Comparison of ENCODE assay signal across 1 cellular context in the genomic region with DNA sequence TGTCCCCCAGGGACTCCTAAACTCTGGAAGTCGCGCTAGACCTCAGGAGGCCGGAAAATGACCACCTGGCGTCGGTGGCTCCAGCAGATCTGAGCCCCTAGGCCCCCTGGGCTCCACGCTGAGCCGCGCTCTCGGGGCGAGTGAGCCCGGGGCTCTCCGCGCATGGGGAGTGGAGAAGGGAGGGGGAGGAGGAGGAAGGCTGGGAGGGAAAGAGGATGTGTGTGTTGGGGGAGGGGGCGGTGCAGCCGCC.
TF ChIP-seq lines count a peak whose summit lies in the region.

No MANE protein-coding gene starts in this region.

TF ChIP-seq in SK-N-SH, 30 proteins besides CTCF, POLR2A, EP300 and RAD21 (continued from another document):
- TF ChIP-seq USF2 (IDR thresholded peaks at IDR 0.05; ENCODE audit: borderline replicate concordance, low read depth, low read length) = no peak
- no peak for TF ChIP-seq TEAD4 (IDR thresholded peaks at IDR 0.05; ENCODE audit: borderline replicate concordance, insufficient read depth)
